In the genomic region with DNA sequence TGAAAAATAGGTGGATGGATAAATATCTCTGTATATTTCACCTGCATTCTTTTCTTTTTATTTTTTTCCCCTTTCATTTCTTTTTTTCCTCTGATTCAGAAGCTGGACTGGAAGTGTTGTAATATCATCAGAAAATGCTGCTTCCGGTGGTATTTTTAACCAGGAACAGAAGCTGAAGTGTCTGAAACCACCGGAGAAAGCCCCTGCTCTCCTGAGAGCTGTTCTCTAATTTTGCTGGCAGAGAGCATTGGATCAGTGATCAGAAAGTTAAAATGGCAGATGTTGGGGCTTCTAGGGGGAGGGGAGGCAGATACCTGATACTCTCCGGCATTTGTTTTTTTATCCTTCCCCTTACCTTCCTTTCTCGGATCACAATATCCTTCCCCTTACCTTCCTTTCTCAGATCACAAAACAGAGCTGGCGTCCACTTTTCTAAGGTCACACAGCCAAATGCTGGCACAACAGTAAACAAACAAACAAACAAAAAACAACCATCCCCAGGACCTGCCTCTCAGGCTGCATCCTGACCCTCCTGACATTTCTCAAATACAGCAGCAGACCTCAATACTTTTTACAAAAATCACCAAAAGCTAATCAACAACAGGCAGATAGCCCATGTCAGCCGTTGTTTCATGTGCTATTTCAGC, we compare ENCODE assay signal across 8 cellular contexts.
DNase-seq lines count a peak whose midpoint lies in the region; ATAC-seq and TF ChIP-seq lines count a peak whose summit lies in the region.

No MANE protein-coding gene starts in this region.

- H3K9me3 Mint-ChIP-seq in naive B cell, result no peaks in the 10 kb centered on the region

- no peak for TF ChIP-seq CTCF in choroid plexus epithelial cell (conservative IDR thresholded peaks at IDR 0.05; ENCODE audit: low read depth, low read length)

- H3K4me1 Mint-ChIP-seq in naive B cell, result peaks cover 52 to 71% (median 65%) of the 10 kb centered on the region in 3 donors

- ATAC-seq in GM19372 (IDR thresholded peaks at IDR 0.05; ENCODE audit: low read depth, unreplicated experiment), result peak; percentile 37
- ATAC-seq in naive B cell (ENCODE audit: low read depth in 2 of 2), result peak; percentile 80 to 83
- no peak for ATAC-seq in HG03520 (IDR thresholded peaks at IDR 0.05; ENCODE audit: unreplicated experiment)
- no peak for ATAC-seq in HG03097 (IDR thresholded peaks at IDR 0.05; ENCODE audit: low FRiP score, unreplicated experiment)

- DNase-seq in AML-193 (lab: John Stamatoyannopoulos, UW) (peak; percentile 44 to 68), NOMO-1 treated with DMSO at 0.1 percent for 48 hours (lab: John Stamatoyannopoulos, UW; ENCODE audit: unreplicated experiment) (peak; percentile 82), choroid plexus epithelial cell (ENCODE audit: low read depth) (peak; percentile 81), naive B cell (peak; percentile 53), C1 segment of cervical spinal cord (lab: John Stamatoyannopoulos, UW) (no peak)

- no peaks in the 10 kb centered on the region for H3K36me3 Mint-ChIP-seq in naive B cell

- peak overlapping the region; percentile 48 to 78 (median 73) for H3K4me3 Mint-ChIP-seq in naive B cell

- H3K27me3 Mint-ChIP-seq in naive B cell, result no peaks in the 10 kb centered on the region

- H3K27ac Mint-ChIP-seq in naive B cell, result peak overlapping the region; percentile 92 to 97 (median 96)

- no peak overlapping the region for H3K4me3 ChIP-seq in choroid plexus epithelial cell (ENCODE audit: low read depth, low read length)

Comparison
In these comparisons a context has a peak if more than half of its experiments do, and no peak if none do; other contexts are left out.
1. DNase-seq: peak in AML-193 (2 of 2), NOMO-1 treated with DMSO at 0.1 percent for 48 hours (single experiment), choroid plexus epithelial cell (single experiment) and naive B cell (single experiment); none in C1 segment of cervical spinal cord (0 of 14).
2. ATAC-seq: peak in GM19372 (single experiment) and naive B cell (2 of 2); none in HG03520 (single experiment) and HG03097 (single experiment).